Comparison of ENCODE assay signal across 14 cellular contexts in the genomic region with DNA sequence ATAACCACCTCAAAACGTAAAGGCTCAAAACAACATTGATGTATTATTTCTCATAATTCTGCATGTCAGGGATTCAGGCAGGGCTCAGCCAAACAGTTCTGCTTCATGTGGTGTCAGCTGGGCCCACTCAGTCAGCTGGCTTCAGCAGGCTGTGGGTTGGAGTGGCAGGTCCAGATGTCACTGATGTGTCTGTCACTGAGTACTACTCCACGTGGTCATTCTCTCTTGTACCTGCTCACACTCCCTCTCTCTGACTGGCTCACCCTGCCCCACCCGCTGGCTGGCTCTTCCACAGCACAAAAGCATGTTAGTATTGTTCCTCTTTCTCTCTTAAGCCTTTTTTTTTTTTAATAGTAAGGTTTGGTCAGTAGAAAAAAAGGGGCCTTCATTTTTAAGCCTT.
A peak's percentile ranks its signal among the peaks of the same experiment; 100 is the strongest.
DNase-seq lines count a peak whose midpoint lies in the region; ATAC-seq and TF ChIP-seq lines count a peak whose summit lies in the region.
"Had no signal": no experiment of that assay in that cellular context is flagged by ENCODE, and none has a peak within 500 bp of the region (broad histone marks: within the 10 kb centered on the region; RNA-seq: fewer than 3 reads in every experiment).

No MANE protein-coding gene starts in this region.

- DNase-seq in NCI-H510A treated with DMSO at 0.1 percent for 48 hours (lab: John Stamatoyannopoulos, UW) = peak; percentile 1
- no peak for DNase-seq in NCI-H510A (lab: John Stamatoyannopoulos, UW)
- peak; percentile 29 for DNase-seq in SW480 (ENCODE audit: low spot score)
- DNase-seq in mucosa of gallbladder (ENCODE audit: low spot score) = peak; percentile 61
- no peak for DNase-seq in thoracic aorta (ENCODE audit: low spot score)
- no peak for DNase-seq in HPDE6-E6E7 (ENCODE audit: extremely low spot score)
- DNase-seq: GM23248, KBM-7, NCI-H1105, NCI-H1694 treated with DMSO at 0.1 percent for 48 hours, SHP77 treated with DMSO at 0.1 percent for 48 hours had no signal

- no peak for TF ChIP-seq CTCF in thoracic aorta (IDR thresholded peaks at IDR 0.05)

- no peaks in the 10 kb centered on the region for H3K27me3 ChIP-seq in thoracic aorta (replicated peaks; ENCODE audit: insufficient read depth)

- no peaks in the 10 kb centered on the region for H3K9me3 ChIP-seq in thoracic aorta

- H3K36me3 ChIP-seq in thoracic aorta = no peaks in the 10 kb centered on the region

- ATAC-seq in thoracic aorta (ENCODE audit: insufficient number of reproducible peaks, low FRiP score, low read depth) (no peak), GM19455 (IDR thresholded peaks at IDR 0.05; ENCODE audit: unreplicated experiment) (no peak), GM18520 (IDR thresholded peaks at IDR 0.05; ENCODE audit: unreplicated experiment) (no peak)

- no peak overlapping the region for H3K4me3 ChIP-seq in thoracic aorta
- H3K4me3 ChIP-seq: GM23248 had no signal

- peaks cover 3 to 21% of the 10 kb centered on the region in 2 donors for H3K4me1 ChIP-seq in thoracic aorta (ENCODE audit: control insufficient read depth in 1 of 2, low read depth in 2 of 2)

- peak overlapping the region; percentile 50 to 53 for H3K27ac ChIP-seq in thoracic aorta
- H3K27ac ChIP-seq: C4-2B, GM23248 had no signal

Comparison
In these comparisons a context has a peak if more than half of its experiments do, and no peak if none do; other contexts are left out.
1. DNase-seq: peak in NCI-H510A treated with DMSO at 0.1 percent for 48 hours (single experiment), SW480 (single experiment) and mucosa of gallbladder (single experiment); none in NCI-H510A (single experiment), thoracic aorta (single experiment) and HPDE6-E6E7 (single experiment).